8 cellular contexts compared by ENCODE assay signal in the genomic region with DNA sequence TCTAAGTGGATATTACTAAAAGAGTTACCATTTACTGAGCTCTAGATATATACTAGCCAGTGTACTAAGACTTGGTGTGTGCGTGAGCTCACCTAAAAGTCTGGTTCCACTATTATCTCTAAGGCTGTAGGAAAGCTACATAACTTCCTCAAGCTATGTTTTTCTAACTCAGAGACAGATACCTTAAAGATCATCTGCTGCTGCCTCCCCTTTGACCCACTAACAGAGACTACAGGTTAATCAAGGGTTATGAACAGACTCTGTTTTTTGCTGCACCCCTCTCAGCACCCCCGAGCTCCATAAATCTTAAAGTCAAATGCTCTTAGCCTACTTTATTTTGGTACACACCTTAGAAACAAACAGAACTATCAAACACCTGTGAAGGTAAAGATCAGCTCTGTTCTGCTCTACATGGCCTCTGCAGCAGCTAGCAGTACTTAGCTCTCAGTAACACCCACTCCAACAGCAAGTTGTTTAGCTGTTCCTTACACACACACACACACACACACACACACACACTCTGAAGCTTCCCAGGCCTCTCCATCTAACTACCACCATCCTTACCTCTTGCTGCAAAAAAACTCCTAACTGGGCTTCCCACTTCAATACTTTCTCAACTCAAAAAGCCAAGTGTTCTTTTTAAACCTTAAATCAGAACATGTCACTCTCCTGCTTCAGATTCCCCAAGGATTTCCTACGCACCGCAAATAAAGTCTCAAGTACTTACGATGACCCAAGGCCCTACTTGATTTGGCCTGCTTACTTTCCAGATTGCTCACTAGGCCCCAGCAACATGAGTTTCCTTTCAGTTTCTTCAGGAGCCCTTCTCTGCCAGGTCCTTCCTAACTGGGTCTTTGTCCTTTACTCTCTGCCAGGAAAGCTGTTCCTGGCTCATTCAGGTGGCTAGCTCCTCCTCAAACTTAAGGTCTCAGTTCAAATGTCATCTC. TPM values are rescaled to one million over a fixed set of nuclear protein-coding genes. Genes with fewer than 3 reads are reported as not detected.
DNase-seq lines count a peak whose midpoint lies in the region; ATAC-seq and TF ChIP-seq lines count a peak whose summit lies in the region.
"Not testable (repeated sequence)": the region's sequence is repeated elsewhere in the genome, so short reads cannot be mapped to it uniquely, and the experiment has no call there.

No MANE protein-coding gene starts in this region.

- H3K9me3 Mint-ChIP-seq in CD8-positive, alpha-beta T cell; activated T-helper 1 cell treated with anti-CD3 and anti-CD28 coated beads, Interleukin-12 subunit alpha, Interleukin-12 subunit beta, Interleukin-2, Interleukin-4 antibody, amounts not matched to agents 30 ng/mL and 10 ng/mL and 1 ng/mL, durations not matched to agents 14 hours and 24 hours and 36 hours; osteocyte (ENCODE audit: unreplicated experiment): not testable (repeated sequence)

- peaks cover 79% of the 10 kb centered on the region for H3K4me1 Mint-ChIP-seq in CD8-positive, alpha-beta T cell (ENCODE audit: low read depth)
- peaks cover 34% of the 10 kb centered on the region for H3K4me1 Mint-ChIP-seq in activated T-helper 1 cell treated with anti-CD3 and anti-CD28 coated beads, Interleukin-12 subunit alpha, Interleukin-12 subunit beta, Interleukin-2, Interleukin-4 antibody, amounts not matched to agents 30 ng/mL and 10 ng/mL and 1 ng/mL, durations not matched to agents 14 hours and 24 hours and 36 hours (ENCODE audit: low read depth)
- peaks cover 51% of the 10 kb centered on the region for H3K4me1 Mint-ChIP-seq in osteocyte (ENCODE audit: unreplicated experiment)

- H3K36me3 ChIP-seq in CD8-positive, alpha-beta T cell (ENCODE audit: insufficient read depth, low read length); breast epithelium; right lobe of liver; tibial artery: not testable (repeated sequence)

- POLR2A ChIA-PET in CD8-positive, alpha-beta T cell (lab: Charles Lee), result interaction anchor here (1.1 kb wide), 1 partner anchor 13 kb away, joined by 4 read pairs; a partner anchor contains a TSS

- peak overlapping the region; percentile 88 for H3K27ac Mint-ChIP-seq in CD8-positive, alpha-beta T cell
- H3K27ac Mint-ChIP-seq in activated T-helper 1 cell treated with anti-CD3 and anti-CD28 coated beads, Interleukin-12 subunit alpha, Interleukin-12 subunit beta, Interleukin-2, Interleukin-4 antibody, amounts not matched to agents 30 ng/mL and 10 ng/mL and 1 ng/mL, durations not matched to agents 14 hours and 24 hours and 36 hours, result peak overlapping the region; percentile 2
- peak overlapping the region; percentile 47 for H3K27ac Mint-ChIP-seq in osteocyte (ENCODE audit: unreplicated experiment)

- not testable (repeated sequence) for H3K36me3 Mint-ChIP-seq in CD8-positive, alpha-beta T cell; osteocyte (ENCODE audit: unreplicated experiment)
- H3K36me3 Mint-ChIP-seq in activated T-helper 1 cell treated with anti-CD3 and anti-CD28 coated beads, Interleukin-12 subunit alpha, Interleukin-12 subunit beta, Interleukin-2, Interleukin-4 antibody, amounts not matched to agents 30 ng/mL and 10 ng/mL and 1 ng/mL, durations not matched to agents 14 hours and 24 hours and 36 hours (ENCODE audit: low read depth), result peaks cover 12% of the 10 kb centered on the region

- not testable (repeated sequence) for H3K27ac ChIP-seq in CD8-positive, alpha-beta T cell (ENCODE audit: low read depth, low read length)
- peak overlapping the region; percentile 74 to 85 for H3K27ac ChIP-seq in breast epithelium
- peak overlapping the region; percentile 22 to 30 (median 29) for H3K27ac ChIP-seq in right lobe of liver
- peak overlapping the region; percentile 65 to 67 for H3K27ac ChIP-seq in tibial artery

- not testable (repeated sequence) for H3K27me3 Mint-ChIP-seq in CD8-positive, alpha-beta T cell (ENCODE audit: low read depth); activated T-helper 1 cell treated with anti-CD3 and anti-CD28 coated beads, Interleukin-12 subunit alpha, Interleukin-12 subunit beta, Interleukin-2, Interleukin-4 antibody, amounts not matched to agents 30 ng/mL and 10 ng/mL and 1 ng/mL, durations not matched to agents 14 hours and 24 hours and 36 hours (ENCODE audit: insufficient read depth); osteocyte (ENCODE audit: unreplicated experiment)

- H3K27me3 ChIP-seq in CD8-positive, alpha-beta T cell (ENCODE audit: insufficient read depth, low read length); breast epithelium; right lobe of liver; tibial artery: not testable (repeated sequence)

- CTCF ChIA-PET in CD8-positive, alpha-beta T cell (lab: Charles Lee), result not testable (repeated sequence)

- not testable (repeated sequence) for H3K4me3 ChIP-seq in CD8-positive, alpha-beta T cell (ENCODE audit: low read depth, low read length); fibroblast of the aortic adventitia (ENCODE audit: low read depth, low read length); right lobe of liver; tibial artery
- peak overlapping the region in 1 of 3 donors; percentile 12 for H3K4me3 ChIP-seq in breast epithelium

- not testable (repeated sequence) for TF ChIP-seq CTCF in CD8-positive, alpha-beta T cell (IDR thresholded peaks at IDR 0.05); breast epithelium (IDR thresholded peaks at IDR 0.05); fibroblast of the aortic adventitia (IDR thresholded peaks at IDR 0.05; ENCODE audit: insufficient read depth, low read length); right lobe of liver (IDR thresholded peaks at IDR 0.05); osteocyte (IDR thresholded peaks at IDR 0.05); tibial artery (IDR thresholded peaks at IDR 0.05)

- intact Hi-C loops in CD8-positive, alpha-beta T cell (cut with DNase I, micrococcal nuclease); activated T-helper 1 cell treated with anti-CD3 and anti-CD28 coated beads, Interleukin-12 subunit alpha, Interleukin-12 subunit beta, Interleukin-2, Interleukin-4 antibody, amounts not matched to agents 30 ng/mL and 10 ng/mL and 1 ng/mL, durations not matched to agents 14 hours and 24 hours and 36 hours (cut with micrococcal nuclease); breast epithelium (cut with DNase I; ENCODE audit: low total_unique reads); right lobe of liver (cut with DNase I); tibial artery (cut with DNase I; ENCODE audit: low total_unique reads): not testable (repeated sequence)

- 76% methylated on average over 5 of the region's 5 CpGs for WGBS in right lobe of liver (ENCODE audit: insufficient coverage, low coverage, low lambda C conversion rate, missing lambda C conversion rate)

- ATAC-seq in CD8-positive, alpha-beta T cell; right lobe of liver: not testable (repeated sequence)

- not testable (repeated sequence) for DNase-seq in CD8-positive, alpha-beta T cell; activated T-helper 1 cell treated with anti-CD3 and anti-CD28 coated beads, Interleukin-12 subunit alpha, Interleukin-12 subunit beta, Interleukin-2, Interleukin-4 antibody, amounts not matched to agents 30 ng/mL and 10 ng/mL and 1 ng/mL, durations not matched to agents 14 hours and 24 hours and 36 hours (ENCODE audit: low spot score); breast epithelium (ENCODE audit: low spot score in 2 of 2); right lobe of liver; osteocyte (ENCODE audit: extremely low spot score, unreplicated experiment); tibial artery
- DNase-seq in NCI-H2227 treated with DMSO at 0.1 percent for 48 hours (lab: John Stamatoyannopoulos, UW), result peak; percentile 0
- peak; percentile 64 for DNase-seq in fibroblast of the aortic adventitia (ENCODE audit: low read depth)

- H3K4me3 Mint-ChIP-seq in CD8-positive, alpha-beta T cell, result peak overlapping the region; percentile 38
- not testable (repeated sequence) for H3K4me3 Mint-ChIP-seq in activated T-helper 1 cell treated with anti-CD3 and anti-CD28 coated beads, Interleukin-12 subunit alpha, Interleukin-12 subunit beta, Interleukin-2, Interleukin-4 antibody, amounts not matched to agents 30 ng/mL and 10 ng/mL and 1 ng/mL, durations not matched to agents 14 hours and 24 hours and 36 hours; osteocyte (ENCODE audit: unreplicated experiment)

- not testable (repeated sequence) for H3K9me3 ChIP-seq in CD8-positive, alpha-beta T cell (ENCODE audit: low read length); breast epithelium; right lobe of liver; tibial artery

- not testable (repeated sequence) for TF ChIP-seq POLR2A in breast epithelium (IDR thresholded peaks at IDR 0.05); right lobe of liver (IDR thresholded peaks at IDR 0.05)

- H3K4me1 ChIP-seq in CD8-positive, alpha-beta T cell (ENCODE audit: insufficient read depth, low read length), result peaks cover 21% of the 10 kb centered on the region
- not testable (repeated sequence) for H3K4me1 ChIP-seq in breast epithelium
- H3K4me1 ChIP-seq in right lobe of liver (peaks cover 0 to 70% (median 19%) of the 10 kb centered on the region in 4 donors), tibial artery (peaks cover 0 to 61% (median 37%) of the 10 kb centered on the region in 4 donors)

RNA-seq across cellular contexts. Expression of a gene that starts 12.5 kb away (rescaled TPM):
- total RNA-seq in CD8-positive, alpha-beta T cell, result 100 to 1,000 TPM; 119 TPM
- total RNA-seq in activated T-helper 1 cell treated with anti-CD3 and anti-CD28 coated beads, Interleukin-12 subunit alpha, Interleukin-12 subunit beta, Interleukin-2, Interleukin-4 antibody, amounts not matched to agents 30 ng/mL and 10 ng/mL and 1 ng/mL, durations not matched to agents 14 hours and 24 hours and 36 hours, result 123 and 131 TPM in 2 replicates
- 100 to 1,000 TPM; 118 to 229 (median 174) TPM for total RNA-seq in breast epithelium
- total RNA-seq in fibroblast of the aortic adventitia (ENCODE audit: low replicate concordance), result 117 and 139 TPM in 2 replicates
- total RNA-seq in right lobe of liver, result 10 to 100 TPM; 52.6 to 76.8 (median 65.1) TPM
- 132 and 136 TPM in 2 replicates for total RNA-seq in osteocyte

RNA-seq across cellular contexts. Expression of a gene that starts 14.2 kb away (rescaled TPM):
- total RNA-seq in CD8-positive, alpha-beta T cell, result 10 to 100 TPM; 36.7 to 40.9 TPM
- 45.7 and 46.1 TPM in 2 replicates for total RNA-seq in activated T-helper 1 cell treated with anti-CD3 and anti-CD28 coated beads, Interleukin-12 subunit alpha, Interleukin-12 subunit beta, Interleukin-2, Interleukin-4 antibody, amounts not matched to agents 30 ng/mL and 10 ng/mL and 1 ng/mL, durations not matched to agents 14 hours and 24 hours and 36 hours
- total RNA-seq in breast epithelium, result 10 to 100 TPM; 54.6 to 76.2 (median 68.8) TPM
- total RNA-seq in fibroblast of the aortic adventitia (ENCODE audit: low replicate concordance), result 13.8 and 23.3 TPM in 2 replicates
- total RNA-seq in right lobe of liver, result 10 to 100 TPM in 5 of 6 experiments, 1 to 10 TPM in 1; 8.5 to 29.7 (median 14.9) TPM
- total RNA-seq in osteocyte, result 28.6 and 31.0 TPM in 2 replicates

Comparison
In these comparisons a context has a peak if more than half of its experiments do, and no peak if none do; other contexts are left out.
1. H3K27ac Mint-ChIP-seq: peak in every context shown above with its lines; median percentile 88 in CD8-positive, alpha-beta T cell; 47 in osteocyte; 2 in activated T-helper 1 cell treated with anti-CD3 and anti-CD28 coated beads, Interleukin-12 subunit alpha, Interleukin-12 subunit beta, Interleukin-2, Interleukin-4 antibody, amounts not matched to agents 30 ng/mL and 10 ng/mL and 1 ng/mL, durations not matched to agents 14 hours and 24 hours and 36 hours.